In genomic region chr11:886568-886967, GRCh38 we compare ENCODE assay signal across 20 cellular contexts.
"Had no signal": no experiment of that assay in that cellular context is flagged by ENCODE, and none has a peak within 500 bp of the region (broad histone marks: within the 10 kb centered on the region; RNA-seq: fewer than 3 reads in every experiment).

No MANE protein-coding gene starts in this region.

- H3K4me3 ChIP-seq: MG63, SJCRH30 had no signal

- ATAC-seq: Right ventricle myocardium inferior, SK-N-SH treated with all-trans-retinoic acid at 6 μM for 48 hours had no signal

- H3K27ac ChIP-seq: SJCRH30 had no signal

- H3K9me3 ChIP-seq: MG63, SJCRH30 had no signal

- H3K27me3 ChIP-seq: MG63, SJCRH30 had no signal

- DNase-seq: Karpas-422, KG1, MG63, NCI-H1092, NCI-H1105 treated with DMSO at 0.1 percent for 48 hours, NCI-H1417 treated with DMSO at 0.1 percent for 48 hours, NCI-H146, NCI-H1694 treated with DMSO at 0.1 percent for 48 hours, NCI-H1930, NCI-H2081, NCI-H2107, NCI-H2227 treated with DMSO at 0.1 percent for 48 hours, NCI-H510A, NCI-H524 treated with DMSO at 0.1 percent for 48 hours, NCI-H69, NCI-H774, SHP77 treated with DMSO at 0.1 percent for 48 hours, SJCRH30 had no signal
